ENCODE assay signal across 8 cellular contexts in genomic region chr9:137705443-137705863, GRCh38.
DNase-seq lines count a peak whose midpoint lies in the region; ATAC-seq, FAIRE-seq and TF ChIP-seq lines count a peak whose summit lies in the region.

No MANE protein-coding gene starts in this region.

- intact Hi-C loops in transverse colon (cut with DNase I; ENCODE audit: low total_unique reads), result no loop called here
- intact Hi-C loops in pancreas (cut with DNase I), result no loop called here

- FAIRE-seq in bronchial epithelial cell (lab: Jason Lieb, UNC) (peak; percentile 47), pancreas (lab: Jason Lieb, UNC) (no peak)

- WGBS in transverse colon (ENCODE audit: low coverage in 1 of 2), 2 donors, result 83% methylated on average over 8 of the region's 8 CpGs; no CpG with 5 or more reads in 1 of the 2 donors
- 88 to 90% methylated on average over 6 to 8 of the region's 8 CpGs for WGBS in pancreas, 2 donors

- TF ChIP-seq CTCF in bronchial epithelial cell (IDR thresholded peaks at IDR 0.05; ENCODE audit: insufficient read depth, low read length, severe bottlenecking) (no peak), transverse colon (IDR thresholded peaks at IDR 0.05) (no peak), pancreas (IDR thresholded peaks at IDR 0.05) (no peak)

- H3K4me1 ChIP-seq in transverse colon (peaks cover 0 to 10% (median 2%) of the 10 kb centered on the region in 4 donors), pancreas (no peaks in the 10 kb centered on the region)

- no peaks in the 10 kb centered on the region for H3K36me3 ChIP-seq in bronchial epithelial cell (ENCODE audit: control insufficient read depth, insufficient read depth, low read length)
- H3K36me3 ChIP-seq in transverse colon, result no peaks in the 10 kb centered on the region
- no peaks in the 10 kb centered on the region for H3K36me3 ChIP-seq in pancreas

- no peak for TF ChIP-seq EP300 in transverse colon (IDR thresholded peaks at IDR 0.05; ENCODE audit: low read depth)

- H3K27me3 ChIP-seq in bronchial epithelial cell (ENCODE audit: control insufficient read depth, insufficient read depth, low read length) (no peaks in the 10 kb centered on the region), transverse colon (no peaks in the 10 kb centered on the region), pancreas (no peaks in the 10 kb centered on the region)

- DNase-seq in activated T-cell treated with anti-CD3 and anti-CD28 coated beads for 24 hours (ENCODE audit: low read depth), result peak; percentile 22
- DNase-seq in activated T-cell treated with anti-CD3 and anti-CD28 coated beads for 4 hours, result no peak
- no peak for DNase-seq in bronchial epithelial cell (ENCODE audit: low read depth)
- DNase-seq in transverse colon, result peak; percentile 62
- no peak for DNase-seq in pancreas
- no peak for DNase-seq in COLO829 (ENCODE audit: low spot score)
- no peak for DNase-seq in SHP77 (lab: John Stamatoyannopoulos, UW)

- ATAC-seq in HG03571 (IDR thresholded peaks at IDR 0.05; ENCODE audit: unreplicated experiment), result peak; percentile 52
- ATAC-seq in pancreas, result no peak

- H3K27ac ChIP-seq in transverse colon (no peak overlapping the region), pancreas (no peak overlapping the region)

- no peak for TF ChIP-seq POLR2A in transverse colon (IDR thresholded peaks at IDR 0.05)

- H3K4me3 ChIP-seq in bronchial epithelial cell (ENCODE audit: low read depth, low read length) (no peak overlapping the region), transverse colon (no peak overlapping the region), pancreas (no peak overlapping the region)

- H3K9me3 ChIP-seq in transverse colon (peaks cover 9 to 11% of the 10 kb centered on the region in 2 donors), pancreas (no peaks in the 10 kb centered on the region)

- in situ Hi-C loops in transverse colon (cut with MboI; ENCODE audit: low pct_ligation_motif_present in 1 of 4, low pct_unique_long_range_greater_than_20kb in 1 of 4, low sequenced_read_pairs in 3 of 4), result no loop called here

Comparison
In these comparisons a context has a peak if more than half of its experiments do, and no peak if none do; other contexts are left out.
1. DNase-seq: peak in activated T-cell treated with anti-CD3 and anti-CD28 coated beads for 24 hours (single experiment) and transverse colon (single experiment); none in activated T-cell treated with anti-CD3 and anti-CD28 coated beads for 4 hours (single experiment), bronchial epithelial cell (single experiment), pancreas (0 of 6), COLO829 (single experiment) and SHP77 (0 of 2).